In genomic region chr17:62587554-62587953, GRCh38 we compare ENCODE assay signal across 16 cellular contexts. TPM values are rescaled to one million over a fixed set of nuclear protein-coding genes. Genes with fewer than 3 reads are reported as not detected.
DNase-seq lines count a peak whose midpoint lies in the region; ATAC-seq and TF ChIP-seq lines count a peak whose summit lies in the region.
"Had no signal": no experiment of that assay in that cellular context is flagged by ENCODE, and none has a peak within 500 bp of the region (broad histone marks: within the 10 kb centered on the region; RNA-seq: fewer than 3 reads in every experiment).

No MANE protein-coding gene starts in this region.

- H3K9me1 ChIP-seq in IMR-90 (ENCODE audit: insufficient read depth, low read length) = peaks cover 10% of the 10 kb centered on the region

- H3K4me1 Mint-ChIP-seq in endodermal cell (no peaks in the 10 kb centered on the region), progenitor cell of endocrine pancreas (ENCODE audit: low read depth) (no peaks in the 10 kb centered on the region)
- H3K4me1 Mint-ChIP-seq: B cell had no signal

- peak overlapping the region; percentile 22; the same call in 1 of the 2 replicates for H3K27ac ChIP-seq in BLaER1
- H3K27ac ChIP-seq in IMR-90 (ENCODE audit: insufficient read depth, low read length) = no peak overlapping the region
- no peak overlapping the region for H3K27ac ChIP-seq in endodermal cell (ENCODE audit: low read depth, low read length)
- peak overlapping the region in 1 of 2 donors; percentile 6 for H3K27ac ChIP-seq in lung (ENCODE audit: low read depth in 1 of 2, low read length in 1 of 2)
- H3K27ac ChIP-seq: dorsolateral prefrontal cortex had no signal

- dilution Hi-C loops in IMR-90 (cut with HindIII; ENCODE audit: low sequenced_read_pairs, unreplicated experiment) = no loop called here

- DNase-seq in IMR-90 (no peak), endodermal cell (no peak), lung (ENCODE audit: low spot score) (peak; percentile 63), progenitor cell of endocrine pancreas (ENCODE audit: low spot score, unreplicated experiment) (no peak), GM19240 (ENCODE audit: insufficient read length, low spot score) (no peak)
- DNase-seq in activated CD4-positive, alpha-beta T cell treated with anti-CD3 and anti-CD28 coated beads for 48 hours = no peak
- DNase-seq: activated CD4-positive, alpha-beta T cell treated with anti-CD3 and anti-CD28 coated beads for 1 hour; activated CD8-positive, alpha-beta memory T cell treated with anti-CD3 and anti-CD28 coated beads, Interleukin-2, amount 10 ng/mL, durations not matched to agents 7 days and 5 days; Calu3; dorsolateral prefrontal cortex; GDM1; NCI-H1105 treated with DMSO at 0.1 percent for 48 hours; RPMI8226; stimulated activated naive CD4-positive, alpha-beta T cell had no signal

- H3K27me3 Mint-ChIP-seq in endodermal cell (ENCODE audit: insufficient read depth) (no peaks in the 10 kb centered on the region), progenitor cell of endocrine pancreas (no peaks in the 10 kb centered on the region)
- H3K27me3 Mint-ChIP-seq: activated CD8-positive, alpha-beta memory T cell treated with anti-CD3 and anti-CD28 coated beads, Interleukin-2, amount 10 ng/mL, durations not matched to agents 7 days and 5 days; B cell had no signal

- no peak for TF ChIP-seq CTCF in IMR-90 (conservative IDR thresholded peaks at IDR 0.05; ENCODE audit: low read depth, low read length)
- no peak for TF ChIP-seq CTCF in endodermal cell (conservative IDR thresholded peaks at IDR 0.05)
- no peak for TF ChIP-seq CTCF in lung (IDR thresholded peaks at IDR 0.05; ENCODE audit: control extremely low read depth, extremely low read depth)
- TF ChIP-seq CTCF in progenitor cell of endocrine pancreas (IDR thresholded peaks at IDR 0.05; ENCODE audit: unreplicated experiment) = no peak

- 0 out of 4 replicates have a peak overlapping the region, but pooled peaks of 1 of the 2 experiments have one; percentile 6 for H4K8ac ChIP-seq in IMR-90 (ENCODE audit: low read depth in 2 of 2, low read length in 2 of 2)

- intact Hi-C loops in IMR-90 (cut with micrococcal nuclease) = no loop called here

- no peak overlapping the region for H3K14ac ChIP-seq in IMR-90 (replicated peaks; ENCODE audit: low read depth, low read length)

- H3K36me3 Mint-ChIP-seq in endodermal cell (ENCODE audit: low read depth) = peaks cover 54% of the 10 kb centered on the region
- peaks cover 26% of the 10 kb centered on the region for H3K36me3 Mint-ChIP-seq in progenitor cell of endocrine pancreas (ENCODE audit: insufficient read depth)

- no peaks in the 10 kb centered on the region for H3K9me3 ChIP-seq in BLaER1
- no peaks in the 10 kb centered on the region for H3K9me3 ChIP-seq in IMR-90 (ENCODE audit: control insufficient read depth, insufficient read depth, low read length)
- H3K9me3 ChIP-seq in endodermal cell (ENCODE audit: control insufficient read depth, low read length) = no peaks in the 10 kb centered on the region
- H3K9me3 ChIP-seq in lung (ENCODE audit: control insufficient read depth in 2 of 2, insufficient read depth in 1 of 2, low read length in 1 of 2) = peaks cover 0 to 1% of the 10 kb centered on the region in 2 donors

- H4K20me1 ChIP-seq in BLaER1 (peaks cover 10% of the 10 kb centered on the region; the same call in 1 of the 2 replicates), IMR-90 (ENCODE audit: insufficient read depth, low read length) (peaks cover 8% of the 10 kb centered on the region; the same call in 1 of the 2 replicates)

- TF ChIP-seq POLR2A in IMR-90 (IDR thresholded peaks at IDR 0.05; ENCODE audit: low read depth, low read length) = no peak

- H2AFZ ChIP-seq in IMR-90 (replicated peaks; ENCODE audit: low read length, poor library complexity) = no peak overlapping the region

- no peak overlapping the region; the same call in 1 of the 2 replicates for H3K23ac ChIP-seq in IMR-90 (ENCODE audit: low read depth, low read length)

- in situ Hi-C loops in IMR-90 (cut with MboI; ENCODE audit: low sequenced_read_pairs) = no loop called here

- ATAC-seq in IMR-90 (ENCODE audit: low read depth) (no peak), lung (ENCODE audit: insufficient read depth, low FRiP score) (peak; percentile 53)
- ATAC-seq: activated CD8-positive, alpha-beta memory T cell treated with anti-CD3 and anti-CD28 coated beads, Interleukin-2, amount 10 ng/mL, durations not matched to agents 7 days and 5 days had no signal

- H3K9me3 Mint-ChIP-seq in endodermal cell (no peaks in the 10 kb centered on the region), progenitor cell of endocrine pancreas (ENCODE audit: low read depth) (no peaks in the 10 kb centered on the region)

- no peak overlapping the region for H3K4ac ChIP-seq in IMR-90 (ENCODE audit: low read depth, low read length)

- H2BK15ac ChIP-seq in IMR-90 (ENCODE audit: low read depth, low read length) = no peak overlapping the region

- H3K79me1 ChIP-seq in IMR-90 (ENCODE audit: low read depth in 1 of 2, low read length in 2 of 2) = peaks cover 23 to 36% of the 10 kb centered on the region in 2 experiments

- no peak overlapping the region for H2BK120ac ChIP-seq in IMR-90 (ENCODE audit: low read depth, low read length)

- no peak overlapping the region for H3K4me3 ChIP-seq in BLaER1
- H3K4me3 ChIP-seq in IMR-90 (ENCODE audit: insufficient read depth, low read depth, low read length) = no peak overlapping the region
- no peak overlapping the region for H3K4me3 ChIP-seq in endodermal cell (ENCODE audit: low read length)
- no peak overlapping the region for H3K4me3 ChIP-seq in lung
- H3K4me3 ChIP-seq: dorsolateral prefrontal cortex had no signal

- no peak overlapping the region for H2AK9ac ChIP-seq in IMR-90 (replicated peaks; ENCODE audit: low read depth, low read length, poor library complexity)

- no peak overlapping the region for H3K18ac ChIP-seq in IMR-90 (ENCODE audit: low read depth, low read length)

- H3K4me2 ChIP-seq in BLaER1 (no peak overlapping the region), IMR-90 (ENCODE audit: low read depth, low read length) (no peak overlapping the region)

- H4K91ac ChIP-seq in IMR-90 (ENCODE audit: insufficient read depth, low read depth, low read length) = no peak overlapping the region

- POLR2A ChIA-PET in IMR-90 (lab: Charles Lee; ENCODE audit: unreplicated experiment) = no interaction called here

- H3K27me3 ChIP-seq in BLaER1 = no peaks in the 10 kb centered on the region
- no peaks in the 10 kb centered on the region for H3K27me3 ChIP-seq in IMR-90 (ENCODE audit: control insufficient read depth, insufficient read depth, low read length)
- H3K27me3 ChIP-seq in endodermal cell (ENCODE audit: control insufficient read depth, insufficient read depth, low read length, poor library complexity, severe bottlenecking) = no peaks in the 10 kb centered on the region
- H3K27me3 ChIP-seq in lung (ENCODE audit: control insufficient read depth, insufficient read depth) = no peaks in the 10 kb centered on the region
- H3K27me3 ChIP-seq: dorsolateral prefrontal cortex had no signal

- CTCF ChIA-PET in IMR-90 (lab: Yijun Ruan, JAX) = no interaction called here

- no peak overlapping the region for H2BK20ac ChIP-seq in IMR-90 (ENCODE audit: low read depth, low read length)

- H3K4me1 ChIP-seq in BLaER1 = peaks cover 35% of the 10 kb centered on the region
- peaks cover 6% of the 10 kb centered on the region for H3K4me1 ChIP-seq in IMR-90 (ENCODE audit: control insufficient read depth, insufficient read depth, low read length)
- H3K4me1 ChIP-seq in endodermal cell (ENCODE audit: control insufficient read depth, insufficient read depth, low read length) = no peaks in the 10 kb centered on the region
- H3K4me1 ChIP-seq in lung (ENCODE audit: control insufficient read depth in 2 of 2, insufficient read depth in 2 of 2, low read length in 2 of 2) = peaks cover 4 to 6% of the 10 kb centered on the region in 2 donors

- no peak overlapping the region for H3K56ac ChIP-seq in IMR-90 (ENCODE audit: extremely low read depth, insufficient read depth, low read length)

- H3K9ac ChIP-seq in BLaER1 = no peak overlapping the region
- no peak overlapping the region for H3K9ac ChIP-seq in IMR-90 (ENCODE audit: low read depth, low read length)
- no peak overlapping the region for H3K9ac ChIP-seq in endodermal cell (ENCODE audit: extremely low read depth, low read length, poor library complexity, severe bottlenecking)

- no peak overlapping the region for H4K5ac ChIP-seq in IMR-90 (ENCODE audit: low read depth, low read length)

- no peak overlapping the region for H3K4me3 Mint-ChIP-seq in endodermal cell
- no peak overlapping the region for H3K4me3 Mint-ChIP-seq in progenitor cell of endocrine pancreas (ENCODE audit: low read depth)
- H3K4me3 Mint-ChIP-seq: activated CD8-positive, alpha-beta memory T cell treated with anti-CD3 and anti-CD28 coated beads, Interleukin-2, amount 10 ng/mL, durations not matched to agents 7 days and 5 days; B cell had no signal

- H3K36me3 ChIP-seq in BLaER1 (peaks cover 78% of the 10 kb centered on the region), IMR-90 (ENCODE audit: control insufficient read depth, insufficient read depth, low read length) (peaks cover 38% of the 10 kb centered on the region), endodermal cell (ENCODE audit: control insufficient read depth, insufficient read depth, low read length) (peaks cover 79% of the 10 kb centered on the region), lung (ENCODE audit: control insufficient read depth in 2 of 2, insufficient read depth in 2 of 2, low read length in 2 of 2) (peaks cover 13% of the 10 kb centered on the region in 2 donors)

- no CpG with 5 or more reads among the region's 2 CpGs for WGBS in IMR-90 (ENCODE audit: extremely low coverage in 2 of 2, insufficient read length in 1 of 2), 2 experiments
- 97 to 100% methylated on average over 1 to 2 of the region's 2 CpGs for WGBS in endodermal cell (ENCODE audit: insufficient coverage in 1 of 2, insufficient read length in 1 of 2), 2 experiments
- 69 to 89% methylated on average over 2 of the region's 2 CpGs for WGBS in lung, 2 donors

- no peak overlapping the region for H2AK5ac ChIP-seq in IMR-90 (ENCODE audit: low read depth, low read length)

- TF ChIP-seq RAD21 in IMR-90 (IDR thresholded peaks at IDR 0.05; ENCODE audit: low read length) = no peak

- H2BK5ac ChIP-seq in IMR-90 (ENCODE audit: low read depth, low read length, poor library complexity, severe bottlenecking) = peak overlapping the region; percentile 53

- no TSS peak for BruUV-seq in IMR-90 (replicated peaks; lab: Mats Ljungman, UMichigan)

- H3K27ac Mint-ChIP-seq in endodermal cell (peak overlapping the region; percentile 72), progenitor cell of endocrine pancreas (no peak overlapping the region)
- H3K27ac Mint-ChIP-seq: activated CD8-positive, alpha-beta memory T cell treated with anti-CD3 and anti-CD28 coated beads, Interleukin-2, amount 10 ng/mL, durations not matched to agents 7 days and 5 days; B cell had no signal

RNA-seq across cellular contexts. Expression of gene MRC2, which starts 39.9 kb away (rescaled TPM):
- 37.5 and 39.3 TPM in 2 replicates for total RNA-seq in IMR-90 (2012; rRNA removed)
- polyA plus RNA-seq in IMR-90 (2012; rRNA removed) = 137 and 152 TPM in 2 replicates
- polyA plus RNA-seq in IMR-90 (2012; cell fraction: cytosol; rRNA removed) = 88.6 and 140 TPM in 2 replicates
- 194 and 479 TPM in 2 replicates for polyA plus RNA-seq in IMR-90 (2012; cell fraction: nucleus; rRNA removed; ENCODE audit: low replicate concordance)
- 100 to 1,000 TPM; 103 to 165 TPM for total RNA-seq in endodermal cell
- polyA plus RNA-seq in endodermal cell (2013, experiment 1 of 2) = 133 TPM
- polyA plus RNA-seq in endodermal cell (2013, experiment 2 of 2) = 140 TPM
- total RNA-seq in lung = 10 to 100 TPM; 78.8 to 82.3 TPM
- polyA plus RNA-seq in lung = 10 to 100 TPM; 15.9 to 58.1 TPM
- total RNA-seq in progenitor cell of endocrine pancreas = 4.9 and 6.3 TPM in 2 replicates
